Comparison of ENCODE assay signal across 8 cellular contexts in the genomic region with DNA sequence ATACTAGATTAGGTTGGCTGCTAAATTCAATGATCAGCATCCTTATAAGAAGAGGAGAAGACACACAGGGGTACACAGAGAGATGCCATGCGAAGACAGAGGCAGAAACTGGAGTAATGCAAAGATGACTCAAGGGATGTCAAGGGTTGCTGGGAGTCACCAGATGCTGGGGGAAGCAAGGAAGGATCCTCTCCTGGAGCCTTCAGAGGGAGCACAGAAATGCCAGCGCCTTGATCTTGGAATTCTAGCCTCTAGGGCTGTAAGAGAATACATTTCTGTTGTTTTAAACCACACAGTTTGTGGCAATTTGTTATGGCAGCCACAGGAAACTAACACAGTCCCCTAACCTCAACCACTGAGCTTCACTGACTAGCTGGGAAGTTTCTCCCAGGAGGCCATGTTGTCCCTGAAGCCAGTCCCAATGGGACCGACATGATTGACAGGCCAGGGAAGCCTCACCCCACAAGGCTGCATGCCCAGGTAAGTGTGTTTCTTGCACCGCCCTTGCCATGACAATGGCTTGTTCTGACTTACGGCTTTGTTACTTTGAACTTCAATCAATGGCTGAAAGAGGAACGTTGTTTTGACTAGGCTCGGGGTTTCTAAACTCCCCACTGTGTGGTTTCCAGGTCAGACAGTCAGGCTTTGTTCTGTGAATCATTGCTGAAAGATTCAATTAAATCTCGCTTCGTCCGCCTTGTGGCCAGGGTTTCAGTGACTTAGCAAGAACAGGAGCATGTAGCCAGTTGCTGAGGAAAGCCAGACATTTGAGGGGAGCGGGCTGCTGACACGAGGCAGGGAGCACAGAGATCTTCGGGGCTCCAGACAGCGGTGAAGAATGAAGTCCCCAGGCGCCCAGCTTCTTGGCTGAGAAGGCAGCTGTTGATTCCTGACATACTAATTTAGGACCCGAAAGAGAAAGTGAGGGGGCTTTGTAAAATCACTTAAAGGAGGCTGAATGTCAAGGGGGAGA.
DNase-seq lines count a peak whose midpoint lies in the region; ATAC-seq lines count a peak whose summit lies in the region.

No MANE protein-coding gene starts in this region.

- H3K36me3 Mint-ChIP-seq in IgD-negative memory B cell: peaks cover 6% of the 10 kb centered on the region

- H4K20me1 ChIP-seq in BLaER1: peaks cover 100% of the 10 kb centered on the region

- no peaks in the 10 kb centered on the region for H3K27me3 ChIP-seq in BLaER1

- H3K27me3 Mint-ChIP-seq in IgD-negative memory B cell: peaks cover 7% of the 10 kb centered on the region

- peaks cover 46 to 73% (median 53%) of the 10 kb centered on the region in 3 donors for H3K4me1 Mint-ChIP-seq in IgD-negative memory B cell

- peak overlapping the region in 2 of 3 donors; percentile 3 to 91 for H3K27ac Mint-ChIP-seq in IgD-negative memory B cell

- ATAC-seq in GM21381 (IDR thresholded peaks at IDR 0.05; ENCODE audit: unreplicated experiment): peak; percentile 66

- peak overlapping the region; percentile 77 for H3K27ac ChIP-seq in BLaER1

- peak overlapping the region; percentile 91 for H3K4me2 ChIP-seq in BLaER1

- H3K4me3 Mint-ChIP-seq in IgD-negative memory B cell: peak overlapping the region; percentile 47 to 86 (median 67)

- peak overlapping the region; percentile 39 for H3K4me3 ChIP-seq in BLaER1

- DNase-seq in activated T-cell treated with anti-CD3 and anti-CD28 coated beads for 24 hours (ENCODE audit: low read depth): peak; percentile 68
- DNase-seq in iPS-NIHi7 (ENCODE audit: extremely low spot score): peak; percentile 18
- peak; percentile 47 to 59 for DNase-seq in stimulated activated CD8-positive, alpha-beta memory T cell treated with anti-CD3 and anti-CD28 coated beads, Interleukin-2, amount 100 ng/mL, for 48 hours (ENCODE audit: low read depth in 2 of 2)
- no peak for DNase-seq in DMS153 (lab: John Stamatoyannopoulos, UW)
- DNase-seq in NCI-H2227 treated with DMSO at 0.1 percent for 48 hours (lab: John Stamatoyannopoulos, UW): no peak

- H3K9ac ChIP-seq in BLaER1: peak overlapping the region; percentile 67

- peaks cover 96% of the 10 kb centered on the region for H3K4me1 ChIP-seq in BLaER1

- no peaks in the 10 kb centered on the region for H3K9me3 Mint-ChIP-seq in IgD-negative memory B cell

- H3K36me3 ChIP-seq in BLaER1: peaks cover 71% of the 10 kb centered on the region

- no peaks in the 10 kb centered on the region for H3K9me3 ChIP-seq in BLaER1

Comparison
In these comparisons a context has a peak if more than half of its experiments do, and no peak if none do; other contexts are left out.
1. DNase-seq: peak in activated T-cell treated with anti-CD3 and anti-CD28 coated beads for 24 hours (single experiment), iPS-NIHi7 (single experiment) and stimulated activated CD8-positive, alpha-beta memory T cell treated with anti-CD3 and anti-CD28 coated beads, Interleukin-2, amount 100 ng/mL, for 48 hours (2 of 2); none in DMS153 (single experiment) and NCI-H2227 treated with DMSO at 0.1 percent for 48 hours (single experiment).